ENCODE assay signal across 9 cellular contexts in genomic region chr1:101239095-101240040, GRCh38. TPM values are rescaled to one million over a fixed set of nuclear protein-coding genes. Genes with fewer than 3 reads are reported as not detected.
DNase-seq lines count a peak whose midpoint lies in the region; ATAC-seq and TF ChIP-seq lines count a peak whose summit lies in the region.
"Had no signal": no experiment of that assay in that cellular context is flagged by ENCODE, and none has a peak within 500 bp of the region (broad histone marks: within the 10 kb centered on the region; RNA-seq: fewer than 3 reads in every experiment).

No MANE protein-coding gene starts in this region.

- POLR2A ChIA-PET in CD4-positive, alpha-beta memory T cell (lab: Charles Lee; ENCODE audit: partially characterized antibody), result interaction anchor here (0.6 to 25.2 kb wide), 44 partner anchors 8 to 816 kb away, joined by 3 to 955 read pairs (median 6); partner anchors contain the start of genes DPH5, EXTL2 and SLC30A7
- POLR2A ChIA-PET in HEK293T (lab: Yijun Ruan, JAX), result interaction anchor here (1.0 to 1.5 kb wide), 5 partner anchors 9 to 213 kb away, joined by 3 to 6 read pairs (median 3); partner anchors contain the start of gene DPH5

- H3K4me3 Mint-ChIP-seq in CD4-positive, alpha-beta memory T cell, result peak overlapping the region; percentile 96 to 100 (median 98)

- H3K4me3 ChIP-seq in CD4-positive, alpha-beta memory T cell (ENCODE audit: low read length in 2 of 2), result peak overlapping the region; percentile 94 to 97
- H3K4me3 ChIP-seq in rectal smooth muscle tissue (ENCODE audit: low read length), result peak overlapping the region; percentile 22

- H3K4me1 Mint-ChIP-seq in CD4-positive, alpha-beta memory T cell, result peaks cover 36 to 93% (median 51%) of the 10 kb centered on the region in 4 donors

- peaks cover 0 to 9% (median 0%) of the 10 kb centered on the region in 8 donors for H3K9me3 Mint-ChIP-seq in CD4-positive, alpha-beta memory T cell

- CTCF ChIA-PET in CD4-positive, alpha-beta memory T cell (lab: Charles Lee; ENCODE audit: partially characterized antibody), result interaction anchor here (0.6 to 17.2 kb wide), 67 partner anchors 8 to 343 kb away, joined by 3 to 442 read pairs (median 5); partner anchors contain the start of gene SLC30A7
- CTCF ChIA-PET in HEK293T (lab: Yijun Ruan, JAX), result interaction anchor here (0.7 to 1.8 kb wide), 19 partner anchors 8 to 764 kb away, joined by 3 to 18 read pairs (median 4); no protein-coding TSS in a partner anchor

- peaks cover 63% of the 10 kb centered on the region for H3K4me1 ChIP-seq in CD4-positive, alpha-beta memory T cell (ENCODE audit: insufficient read depth, low read length)
- H3K4me1 ChIP-seq in rectal smooth muscle tissue (ENCODE audit: control insufficient read depth, insufficient read depth, low read length), result peaks cover 3% of the 10 kb centered on the region

- no peak overlapping the region for H3K9ac ChIP-seq in rectal smooth muscle tissue (ENCODE audit: low read length)

- peak; percentile 70 to 81 (median 74) for DNase-seq in CD4-positive, alpha-beta memory T cell
- DNase-seq in T-helper 9 cell (peak; percentile 58), HEK293T (ENCODE audit: extremely low spot score) (no peak), NCI-H1930 (lab: John Stamatoyannopoulos, UW) (no peak), NCI-H345 (lab: John Stamatoyannopoulos, UW) (no peak)
- DNase-seq: NCI-H1417 treated with DMSO at 0.1 percent for 48 hours had no signal

- peaks cover 40% of the 10 kb centered on the region for H3K36me3 ChIP-seq in CD4-positive, alpha-beta memory T cell (ENCODE audit: insufficient read depth, low read length)
- H3K36me3 ChIP-seq in rectal smooth muscle tissue (ENCODE audit: control insufficient read depth, insufficient read depth, low read length), result no peaks in the 10 kb centered on the region

- H3K27me3 Mint-ChIP-seq in CD4-positive, alpha-beta memory T cell, result no peaks in the 10 kb centered on the region

- H3K36me3 Mint-ChIP-seq in CD4-positive, alpha-beta memory T cell, result peaks cover 62 to 87% of the 10 kb centered on the region in 2 donors

- H3K27me3 ChIP-seq in CD4-positive, alpha-beta memory T cell (ENCODE audit: insufficient read depth, low read length), result no peaks in the 10 kb centered on the region
- H3K27me3 ChIP-seq in rectal smooth muscle tissue (ENCODE audit: control insufficient read depth, insufficient read depth, low read length), result peaks cover 12% of the 10 kb centered on the region

- no peaks in the 10 kb centered on the region for H3K9me3 ChIP-seq in CD4-positive, alpha-beta memory T cell (ENCODE audit: control insufficient read depth in 1 of 2, low read length in 2 of 2)

- peak overlapping the region; percentile 97 to 100 (median 98) for H3K27ac Mint-ChIP-seq in CD4-positive, alpha-beta memory T cell

- H3K27ac ChIP-seq in CD4-positive, alpha-beta memory T cell (ENCODE audit: low read depth, low read length), result peak overlapping the region; percentile 90
- H3K27ac ChIP-seq in cingulate gyrus (ENCODE audit: low read depth, low read length) (peak overlapping the region; percentile 63), rectal smooth muscle tissue (ENCODE audit: low read depth, low read length) (no peak overlapping the region)

- no peak for ATAC-seq in GM18861 (IDR thresholded peaks at IDR 0.05; ENCODE audit: unreplicated experiment)

- intact Hi-C loops in CD4-positive, alpha-beta memory T cell (cut with micrococcal nuclease), result loop anchor here (1.0 kb wide), 3 partner anchors 49 to 343 kb away; partner anchors contain the start of genes DPH5 and SLC30A7

TF ChIP-seq in HEK293T, 16 proteins besides CTCF, POLR2A, EP300 and RAD21:
- no peak for TF ChIP-seq ARNT (IDR thresholded peaks at IDR 0.05)
- TF ChIP-seq FOXK2 (IDR thresholded peaks at IDR 0.05), result no peak
- TF ChIP-seq ZNF384 (IDR thresholded peaks at IDR 0.05), result no peak
- TF ChIP-seq NFRKB (IDR thresholded peaks at IDR 0.05), result no peak
- no peak for TF ChIP-seq HDGF (IDR thresholded peaks at IDR 0.05; ENCODE audit: borderline replicate concordance)
- TF ChIP-seq CTBP1 (IDR thresholded peaks at IDR 0.05; ENCODE audit: borderline replicate concordance), result no peak
- TF ChIP-seq TARDBP (IDR thresholded peaks at IDR 0.05), result no peak
- no peak for TF ChIP-seq FOXA1 (IDR thresholded peaks at IDR 0.05)
- no peak for TF ChIP-seq SP1 (IDR thresholded peaks at IDR 0.05)

RNA-seq across cellular contexts. Expression of gene S1PR1, which starts 2.5 kb away (rescaled TPM):
- 100 to 1,000 TPM; 363 to 366 TPM for total RNA-seq in CD4-positive, alpha-beta memory T cell
- polyA plus RNA-seq in CD4-positive, alpha-beta memory T cell, result 100 to 1,000 TPM; 277 to 320 TPM

Comparison
In these comparisons a context has a peak if more than half of its experiments do, and no peak if none do; other contexts are left out.
1. DNase-seq: peak in CD4-positive, alpha-beta memory T cell (5 of 5) and T-helper 9 cell (single experiment); none in HEK293T (single experiment), NCI-H1930 (0 of 2) and NCI-H345 (single experiment).